9 cellular contexts compared by ENCODE assay signal in genomic region chr5:89024082-89024481, GRCh38.
"Had no signal": no experiment of that assay in that cellular context is flagged by ENCODE, and none has a peak within 500 bp of the region (broad histone marks: within the 10 kb centered on the region; RNA-seq: fewer than 3 reads in every experiment).

No MANE protein-coding gene starts in this region.

- H3K27ac ChIP-seq: KMS-11 had no signal

- H2AFZ ChIP-seq: GM23338 had no signal

- H3K4me3 ChIP-seq: GM23338 had no signal

- FAIRE-seq: H1, H54, HTR-8/SVneo had no signal

- ATAC-seq: GM23338 had no signal

- H3K4me2 ChIP-seq: GM23338, KMS-11 had no signal

- H3K9ac ChIP-seq: KMS-11 had no signal

- DNase-seq: H9, HCEC 1CT, IMR-90, KBM-7 had no signal
